18 cellular contexts compared by ENCODE assay signal in the genomic region with DNA sequence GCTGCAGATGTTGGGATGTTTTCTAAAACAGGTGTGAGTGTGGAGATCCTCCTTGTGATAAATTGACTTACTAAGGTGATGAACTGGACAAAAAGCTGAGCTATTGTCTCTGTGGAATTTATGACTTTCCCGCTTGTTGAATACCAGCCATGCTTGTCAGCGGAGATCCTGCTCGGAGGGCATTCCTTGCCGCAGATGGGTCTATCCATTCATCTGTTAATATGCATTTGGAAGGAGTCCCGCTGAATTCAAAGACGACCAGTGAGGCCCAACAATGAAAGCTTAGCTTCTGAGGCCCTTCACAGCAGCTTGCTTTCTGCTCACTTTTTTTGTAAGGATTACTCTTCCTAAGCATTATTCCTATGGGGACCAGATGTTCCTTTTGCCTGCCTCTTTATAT.
DNase-seq lines count a peak whose midpoint lies in the region; FAIRE-seq and TF ChIP-seq lines count a peak whose summit lies in the region.
"Had no signal": no experiment of that assay in that cellular context is flagged by ENCODE, and none has a peak within 500 bp of the region (broad histone marks: within the 10 kb centered on the region; RNA-seq: fewer than 3 reads in every experiment).

No MANE protein-coding gene starts in this region.

- in situ Hi-C loops in mammary epithelial cell (cut with MboI; ENCODE audit: low sequenced_read_pairs in 2 of 2), result no loop called here

- H4K20me1 ChIP-seq in mammary epithelial cell (ENCODE audit: insufficient read depth, low read length) (no peaks in the 10 kb centered on the region), astrocyte (ENCODE audit: insufficient read depth, low read length) (no peaks in the 10 kb centered on the region)

- CTCF ChIA-PET in mammary epithelial cell (lab: Charles Lee; ENCODE audit: low non-redundant PET), result no interaction called here

- H3K27me3 ChIP-seq in mammary epithelial cell (ENCODE audit: insufficient read depth, low read length) (no peaks in the 10 kb centered on the region), breast epithelium (no peaks in the 10 kb centered on the region), astrocyte (ENCODE audit: insufficient read depth, low read length) (no peaks in the 10 kb centered on the region)
- H3K27me3 ChIP-seq: vagina had no signal

- H3K9me3 Mint-ChIP-seq in astrocyte (ENCODE audit: unreplicated experiment), result no peaks in the 10 kb centered on the region
- H3K9me3 Mint-ChIP-seq: activated CD4-positive, alpha-beta T cell treated with anti-CD3 and anti-CD28 coated beads, Interleukin-2, amount 10 ng/mL, durations not matched to agents 7 days and 5 days; effector memory CD8-positive, alpha-beta T cell had no signal

- H3K36me3 ChIP-seq in mammary epithelial cell (ENCODE audit: insufficient read depth, low read length) (no peaks in the 10 kb centered on the region), breast epithelium (no peaks in the 10 kb centered on the region), astrocyte (ENCODE audit: insufficient read depth, low read length) (no peaks in the 10 kb centered on the region)
- H3K36me3 ChIP-seq: vagina had no signal

- H3K4me3 ChIP-seq in mammary epithelial cell (replicated peaks in 1 of 3; ENCODE audit: insufficient read depth in 1 of 3, low read depth in 2 of 3, low read length in 3 of 3), result no peak overlapping the region
- no peak overlapping the region for H3K4me3 ChIP-seq in breast epithelium
- H3K4me3 ChIP-seq in astrocyte (ENCODE audit: insufficient read depth, low read depth, low read length), result no peak overlapping the region
- H3K4me3 ChIP-seq: A549, vagina had no signal

- H3K9ac ChIP-seq in mammary epithelial cell (ENCODE audit: insufficient read depth, low read length) (no peak overlapping the region), astrocyte (ENCODE audit: low read length) (peak overlapping the region; percentile 17)

- intact Hi-C loops in mammary epithelial cell (cut with micrococcal nuclease), result no loop called here
- intact Hi-C loops in breast epithelium (cut with DNase I; ENCODE audit: low total_unique reads), result no loop called here

- DNase-seq in mammary epithelial cell (peak; percentile 26), breast epithelium (ENCODE audit: low spot score in 2 of 2) (no peak), astrocyte (ENCODE audit: low read depth) (peak; percentile 87), iPS-NIHi11 (ENCODE audit: low spot score) (peak; percentile 64), urothelium cell line (ENCODE audit: low spot score) (peak; percentile 70), NCI-H2081 (lab: John Stamatoyannopoulos, UW) (no peak), medulla oblongata (ENCODE audit: extremely low spot score) (no peak)
- DNase-seq in activated CD8-positive, alpha-beta memory T cell treated with anti-CD3 and anti-CD28 coated beads, Interleukin-2, amount 50 U/mL, for 48 hours, result no peak
- DNase-seq: activated CD4-positive, alpha-beta T cell treated with anti-CD3 and anti-CD28 coated beads, Interleukin-2, amount 10 ng/mL, durations not matched to agents 7 days and 5 days; activated naive CD4-positive, alpha-beta T cell treated with anti-CD3 and anti-CD28 coated beads, Interleukin-2, amount 50 U/mL, for 16 hours; caudate nucleus; effector memory CD8-positive, alpha-beta T cell; hypothalamus; Kasumi-1; OCI-M1 had no signal

- H3K4me1 Mint-ChIP-seq in astrocyte (ENCODE audit: low read depth, unreplicated experiment), result peaks cover 49% of the 10 kb centered on the region
- H3K4me1 Mint-ChIP-seq: activated CD4-positive, alpha-beta T cell treated with anti-CD3 and anti-CD28 coated beads, Interleukin-2, amount 10 ng/mL, durations not matched to agents 7 days and 5 days had no signal

- no peak for TF ChIP-seq CTCF in mammary epithelial cell (conservative IDR thresholded peaks at IDR 0.05 in 1 of 2, IDR thresholded peaks at IDR 0.05 in 1 of 2; ENCODE audit: extremely low read depth in 1 of 2, insufficient read depth in 1 of 2, low read depth in 1 of 2, low read length in 2 of 2)
- TF ChIP-seq CTCF in breast epithelium (IDR thresholded peaks at IDR 0.05), result no peak
- no peak for TF ChIP-seq CTCF in astrocyte (IDR thresholded peaks at IDR 0.05; ENCODE audit: insufficient read depth, low read depth, low read length)

- H3K36me3 Mint-ChIP-seq in astrocyte (ENCODE audit: low read depth, unreplicated experiment), result no peaks in the 10 kb centered on the region

- dilution Hi-C loops in mammary epithelial cell (cut with HindIII; ENCODE audit: low sequenced_read_pairs), result no loop called here

- no peak overlapping the region for H3K27ac ChIP-seq in mammary epithelial cell (ENCODE audit: insufficient read depth, low read depth, low read length)
- H3K27ac ChIP-seq in breast epithelium, result no peak overlapping the region
- peak overlapping the region; percentile 2 for H3K27ac ChIP-seq in astrocyte (ENCODE audit: low read depth, low read length)
- H3K27ac ChIP-seq: A549, vagina had no signal

- FAIRE-seq in astrocyte (lab: Jason Lieb, UNC), result no peak
- FAIRE-seq in urothelium cell line (lab: Jason Lieb, UNC), result peak; percentile 48
- FAIRE-seq: A549, TTC549 had no signal

- no peak overlapping the region for H3K4me2 ChIP-seq in mammary epithelial cell (ENCODE audit: insufficient read depth, low read depth, low read length)
- peak overlapping the region; percentile 48 for H3K4me2 ChIP-seq in astrocyte (ENCODE audit: low read length)
- H3K4me2 ChIP-seq: A549 had no signal

- H3K79me2 ChIP-seq in mammary epithelial cell (ENCODE audit: insufficient read depth, low read length) (no peaks in the 10 kb centered on the region), astrocyte (ENCODE audit: insufficient read depth, low read length) (no peaks in the 10 kb centered on the region)

- H3K4me1 ChIP-seq in mammary epithelial cell (ENCODE audit: insufficient read depth, low read length) (no peaks in the 10 kb centered on the region), breast epithelium (no peaks in the 10 kb centered on the region), astrocyte (ENCODE audit: insufficient read depth, low read length) (peaks cover 28% of the 10 kb centered on the region)
- H3K4me1 ChIP-seq: A549, vagina had no signal

- H2AFZ ChIP-seq in mammary epithelial cell (ENCODE audit: low read depth, low read length) (peak overlapping the region; percentile 46), astrocyte (ENCODE audit: low read depth, low read length) (no peak overlapping the region)

- peak overlapping the region; percentile 87 for H3K27ac Mint-ChIP-seq in astrocyte (ENCODE audit: unreplicated experiment)
- H3K27ac Mint-ChIP-seq: activated CD4-positive, alpha-beta T cell treated with anti-CD3 and anti-CD28 coated beads, Interleukin-2, amount 10 ng/mL, durations not matched to agents 7 days and 5 days; effector memory CD8-positive, alpha-beta T cell had no signal

- H3K27me3 Mint-ChIP-seq in astrocyte (ENCODE audit: low read depth, unreplicated experiment), result no peaks in the 10 kb centered on the region
- H3K27me3 Mint-ChIP-seq: activated CD4-positive, alpha-beta T cell treated with anti-CD3 and anti-CD28 coated beads, Interleukin-2, amount 10 ng/mL, durations not matched to agents 7 days and 5 days had no signal

- 18% methylated on average over 6 of the region's 6 CpGs for WGBS in mammary epithelial cell (ENCODE audit: low coverage, missing lambda C conversion rate)

- no peak overlapping the region for H3K4me3 Mint-ChIP-seq in astrocyte (ENCODE audit: unreplicated experiment)
- H3K4me3 Mint-ChIP-seq: activated CD4-positive, alpha-beta T cell treated with anti-CD3 and anti-CD28 coated beads, Interleukin-2, amount 10 ng/mL, durations not matched to agents 7 days and 5 days; effector memory CD8-positive, alpha-beta T cell had no signal

- no peaks in the 10 kb centered on the region for H3K9me3 ChIP-seq in mammary epithelial cell (replicated peaks; ENCODE audit: insufficient read depth, low read length)
- no peaks in the 10 kb centered on the region for H3K9me3 ChIP-seq in breast epithelium
- H3K9me3 ChIP-seq in astrocyte (ENCODE audit: insufficient read depth, low read depth, low read length), result no peaks in the 10 kb centered on the region
- H3K9me3 ChIP-seq: A549, vagina had no signal

- BruUV-seq in mammary epithelial cell (replicated peaks; lab: Mats Ljungman, UMichigan), result no TSS peak

- TF ChIP-seq POLR2A in breast epithelium (IDR thresholded peaks at IDR 0.05), result no peak

Comparison
In these comparisons a context has a peak if more than half of its experiments do, and no peak if none do; other contexts are left out.
1. DNase-seq: peak in mammary epithelial cell (single experiment), astrocyte (single experiment), iPS-NIHi11 (single experiment) and urothelium cell line (single experiment); none in breast epithelium (0 of 2), NCI-H2081 (0 of 2), activated CD8-positive, alpha-beta memory T cell treated with anti-CD3 and anti-CD28 coated beads, Interleukin-2, amount 50 U/mL, for 48 hours (single experiment) and medulla oblongata (single experiment).